ENCODE assay signal across 10 cellular contexts in genomic region chr4:67122029-67122428, GRCh38.
DNase-seq lines count a peak whose midpoint lies in the region; ATAC-seq and TF ChIP-seq lines count a peak whose summit lies in the region.
"Had no signal": no experiment of that assay in that cellular context is flagged by ENCODE, and none has a peak within 500 bp of the region (broad histone marks: within the 10 kb centered on the region; RNA-seq: fewer than 3 reads in every experiment).

No MANE protein-coding gene starts in this region.

- peak; percentile 59; the same call in 1 of the 3 replicates for ATAC-seq in SK-N-SH treated with all-trans-retinoic acid at 6 μM for 48 hours
- ATAC-seq in HG03521 (IDR thresholded peaks at IDR 0.05; ENCODE audit: unreplicated experiment) = no peak
- no peak for ATAC-seq in GM18909 (IDR thresholded peaks at IDR 0.05; ENCODE audit: poor library complexity, unreplicated experiment)

- peak; percentile 39 for DNase-seq in DMS53 (lab: John Stamatoyannopoulos, UW)
- DNase-seq in HPDE6-E6E7 (ENCODE audit: extremely low spot score) = peak; percentile 27
- peak; percentile 11 for DNase-seq in iPS DF 4.7 (ENCODE audit: extremely low read depth, low spot score)
- DNase-seq in SKM-1 (lab: John Stamatoyannopoulos, UW; ENCODE audit: unreplicated experiment) = no peak
- DNase-seq in stimulated activated CD4-positive, alpha-beta T cell treated with anti-CD3 and anti-CD28 coated beads, Interleukin-4, amount 100 ng/mL, for 24 hours = no peak
- DNase-seq: DMS153, immature natural killer cell had no signal

TF ChIP-seq in SK-N-SH treated with all-trans-retinoic acid at 6 μM for 48 hours, 23 proteins besides CTCF, POLR2A, EP300 and RAD21:
- TF ChIP-seq ZFP30 (CRISPR knock-in tag; IDR thresholded peaks at IDR 0.05) (no peak), RARB (CRISPR knock-in tag; IDR thresholded peaks at IDR 0.05) (no peak), ZNF70 (CRISPR knock-in tag; IDR thresholded peaks at IDR 0.05) (no peak), ZNF8 (CRISPR knock-in tag; IDR thresholded peaks at IDR 0.05) (no peak)

Comparison
In these comparisons a context has a peak if more than half of its experiments do, and no peak if none do; other contexts are left out.
1. DNase-seq: peak in DMS53 (single experiment), HPDE6-E6E7 (single experiment) and iPS DF 4.7 (single experiment); none in SKM-1 (single experiment) and stimulated activated CD4-positive, alpha-beta T cell treated with anti-CD3 and anti-CD28 coated beads, Interleukin-4, amount 100 ng/mL, for 24 hours (single experiment).